In the genomic region with DNA sequence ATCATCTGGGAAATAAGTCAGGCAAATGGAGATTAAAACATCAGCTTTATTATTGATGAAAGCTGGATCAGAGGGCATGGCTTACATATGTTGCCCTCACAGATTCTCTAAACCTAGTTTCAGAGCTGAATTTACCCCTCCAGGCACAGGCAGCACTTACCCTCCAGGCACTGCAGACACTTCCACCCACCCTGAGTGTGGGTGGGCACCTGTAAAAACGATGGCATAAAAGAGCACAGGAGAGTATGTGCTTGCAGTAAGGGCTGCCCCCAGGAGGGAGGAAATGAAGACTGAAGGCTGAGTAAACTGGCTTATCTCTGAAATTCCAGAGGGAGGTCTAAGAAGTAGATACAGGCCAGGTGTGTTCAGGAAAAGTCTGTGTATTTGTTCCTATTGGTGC, we compare ENCODE assay signal across 16 cellular contexts.
DNase-seq lines count a peak whose midpoint lies in the region; ATAC-seq and TF ChIP-seq lines count a peak whose summit lies in the region.
"Had no signal": no experiment of that assay in that cellular context is flagged by ENCODE, and none has a peak within 500 bp of the region (broad histone marks: within the 10 kb centered on the region; RNA-seq: fewer than 3 reads in every experiment).

No MANE protein-coding gene starts in this region.

- DNase-seq in NCI-H226 = peak; percentile 6
- no peak for DNase-seq in dorsolateral prefrontal cortex
- peak; percentile 29 for DNase-seq in mesendoderm
- DNase-seq in type B pancreatic cell (ENCODE audit: extremely low spot score, unreplicated experiment) = no peak
- no peak for DNase-seq in SW 1271 (lab: John Stamatoyannopoulos, UW)
- DNase-seq: 8988T; AML-193; Caco-2; CD8-positive, alpha-beta memory T cell; DND-41; GF-D8 had no signal

- H3K23ac ChIP-seq in mesendoderm (ENCODE audit: low read length) = no peak overlapping the region

- no peak overlapping the region for H3K4me3 Mint-ChIP-seq in type B pancreatic cell
- H3K4me3 Mint-ChIP-seq: CD8-positive, alpha-beta memory T cell; GM23338 had no signal

- H3K27me3 Mint-ChIP-seq in type B pancreatic cell = no peaks in the 10 kb centered on the region
- H3K27me3 Mint-ChIP-seq: CD8-positive, alpha-beta memory T cell had no signal

- no peak overlapping the region for H3K56ac ChIP-seq in mesendoderm (ENCODE audit: low read length)

- H4K5ac ChIP-seq in mesendoderm (ENCODE audit: low read length) = no peak overlapping the region

- no peak overlapping the region for H3K4me2 ChIP-seq in mesendoderm (ENCODE audit: low read length)
- H3K4me2 ChIP-seq: BLaER1, GM23338 had no signal

- H3K4ac ChIP-seq in mesendoderm (ENCODE audit: low read depth, low read length) = no peak overlapping the region

- no peaks in the 10 kb centered on the region for H3K4me1 Mint-ChIP-seq in type B pancreatic cell (ENCODE audit: unreplicated experiment)
- H3K4me1 Mint-ChIP-seq: CD8-positive, alpha-beta memory T cell; GM23338 had no signal

- H3K18ac ChIP-seq in mesendoderm (ENCODE audit: low read length) = no peak overlapping the region

- H4K8ac ChIP-seq in mesendoderm (ENCODE audit: low read depth, low read length) = no peak overlapping the region

- no peak overlapping the region for H3K9ac ChIP-seq in mesendoderm (ENCODE audit: low read length)
- H3K9ac ChIP-seq: BLaER1 had no signal

- H3K27ac ChIP-seq in dorsolateral prefrontal cortex = peak overlapping the region in 40 of 59 donors; percentile 3 to 76 (median 53)
- no peak overlapping the region for H3K27ac ChIP-seq in mesendoderm (ENCODE audit: low read depth, low read length)
- peak overlapping the region; percentile 69 for H3K27ac ChIP-seq in temporal lobe (ENCODE audit: low read depth, low read length)
- H3K27ac ChIP-seq: BLaER1 had no signal

- no peak for TF ChIP-seq CTCF in dorsolateral prefrontal cortex (IDR thresholded peaks at IDR 0.05 in 54 of 56, conservative IDR thresholded peaks at IDR 0.05 in 2 of 56; ENCODE audit: low read depth in 1 of 56, partially characterized antibody in 56 of 56)
- no peak for TF ChIP-seq CTCF in type B pancreatic cell (conservative IDR thresholded peaks at IDR 0.05)

- H3K9me3 Mint-ChIP-seq in type B pancreatic cell = peaks cover 3% of the 10 kb centered on the region
- H3K9me3 Mint-ChIP-seq: GM23338 had no signal

- no peak overlapping the region for H3K27ac Mint-ChIP-seq in type B pancreatic cell
- H3K27ac Mint-ChIP-seq: CD8-positive, alpha-beta memory T cell; GM23338 had no signal

- ATAC-seq in GM21390 (IDR thresholded peaks at IDR 0.05; ENCODE audit: unreplicated experiment) = no peak
- ATAC-seq: GM23338 had no signal

- no peak overlapping the region for H2BK15ac ChIP-seq in mesendoderm (replicated peaks; ENCODE audit: low read depth)

- no peak overlapping the region for H3K4me3 ChIP-seq in dorsolateral prefrontal cortex
- H3K4me3 ChIP-seq in mesendoderm (ENCODE audit: low read length) = no peak overlapping the region
- H3K4me3 ChIP-seq: BLaER1, GM23338, HAP-1 had no signal

- no peaks in the 10 kb centered on the region for H3K79me1 ChIP-seq in mesendoderm (ENCODE audit: low read length)

- intact Hi-C loops in dorsolateral prefrontal cortex (cut with DNase I) = no loop called here

- H3K27me3 ChIP-seq in dorsolateral prefrontal cortex (no peaks in the 10 kb centered on the region), mesendoderm (ENCODE audit: insufficient read depth, low read length, poor library complexity) (no peaks in the 10 kb centered on the region)
- H3K27me3 ChIP-seq: BLaER1 had no signal

- no peak overlapping the region for H2BK120ac ChIP-seq in mesendoderm (ENCODE audit: low read depth, low read length)

- no CpG with 5 or more reads among the region's 1 CpG for whole genome bisulfite sequencing in mesendoderm (ENCODE audit: extremely low coverage, insufficient coverage, low lambda C conversion rate)

- H3K79me2 ChIP-seq in mesendoderm (ENCODE audit: control insufficient read depth, insufficient read depth, low read length) = no peaks in the 10 kb centered on the region

- no peaks in the 10 kb centered on the region for H3K36me3 Mint-ChIP-seq in type B pancreatic cell
- H3K36me3 Mint-ChIP-seq: CD8-positive, alpha-beta memory T cell had no signal

- H3K36me3 ChIP-seq in mesendoderm (ENCODE audit: control insufficient read depth, insufficient read depth, low read length) = no peaks in the 10 kb centered on the region
- H3K36me3 ChIP-seq: BLaER1, HAP-1 had no signal

- no peak overlapping the region for H2BK5ac ChIP-seq in mesendoderm (ENCODE audit: low read length)

- no peaks in the 10 kb centered on the region for H3K4me1 ChIP-seq in mesendoderm (ENCODE audit: control insufficient read depth, low read depth, low read length)
- H3K4me1 ChIP-seq: BLaER1, Caco-2, HAP-1 had no signal

- no peak overlapping the region for H2AK5ac ChIP-seq in mesendoderm (ENCODE audit: low read length)

Comparison
In these comparisons a context has a peak if more than half of its experiments do, and no peak if none do; other contexts are left out.
1. DNase-seq: peak in NCI-H226 (single experiment) and mesendoderm (single experiment); none in dorsolateral prefrontal cortex (0 of 10), type B pancreatic cell (single experiment) and SW 1271 (0 of 2).